Comparison of ENCODE assay signal across 12 cellular contexts in the genomic region with DNA sequence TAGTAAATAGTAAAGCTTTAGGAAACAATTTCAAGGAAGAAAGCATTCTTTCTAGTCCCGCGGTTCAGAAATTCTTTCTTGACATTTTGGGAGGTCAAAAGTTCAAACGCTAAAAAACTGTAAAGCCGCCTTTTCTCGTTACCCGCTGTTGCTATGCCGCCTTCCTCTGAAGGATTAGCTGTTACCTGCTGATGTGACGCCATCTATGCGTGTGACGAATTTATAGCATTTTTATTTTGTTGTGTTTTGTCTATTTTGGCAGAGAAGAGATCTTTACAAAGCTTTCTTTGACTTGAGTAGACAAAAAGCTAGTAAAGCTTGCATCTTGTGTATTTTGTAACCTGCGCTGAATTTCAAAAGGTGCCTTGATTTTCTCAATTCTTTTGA.
DNase-seq lines count a peak whose midpoint lies in the region; ATAC-seq lines count a peak whose summit lies in the region.
"Had no signal": no experiment of that assay in that cellular context is flagged by ENCODE, and none has a peak within 500 bp of the region (broad histone marks: within the 10 kb centered on the region; RNA-seq: fewer than 3 reads in every experiment).

No MANE protein-coding gene starts in this region.

- no peak overlapping the region for H3K27ac ChIP-seq in mucosa of rectum (ENCODE audit: low read depth in 2 of 2, low read length in 2 of 2)
- H3K27ac ChIP-seq: WERI-Rb-1 had no signal

- DNase-seq in stimulated activated CD4-positive, alpha-beta T cell treated with anti-CD3 and anti-CD28 coated beads, Interleukin-15, amount 100 ng/mL, for 24 hours: peak; percentile 4
- no peak for DNase-seq in stimulated activated CD4-positive, alpha-beta T cell treated with anti-CD3 and anti-CD28 coated beads, Interleukin-1b, Interleukin-23, amount 100 ng/mL, for 48 hours
- no peak for DNase-seq in activated naive CD8-positive, alpha-beta T cell treated with anti-CD3 and anti-CD28 coated beads, Interleukin-2, amount 50 U/mL, for 24 hours
- DNase-seq in stimulated activated naive CD4-positive, alpha-beta T cell treated with Interleukin-2 at 50 U/mL for 16 hours (lab: John Stamatoyannopoulos, UW): no peak
- DNase-seq in mesenteric fat pad (ENCODE audit: low spot score) (no peak), NCI-H2029 treated with DMSO at 0.1 percent for 48 hours (lab: John Stamatoyannopoulos, UW) (no peak), AML-193 (lab: John Stamatoyannopoulos, UW) (no peak)
- DNase-seq: cerebellar nuclear complex, DMS153, KG1 had no signal

- H3K9ac ChIP-seq in mucosa of rectum (ENCODE audit: low read depth in 1 of 2, low read length in 2 of 2): no peak overlapping the region

- peaks cover 12% of the 10 kb centered on the region for H3K4me1 Mint-ChIP-seq in activated naive CD8-positive, alpha-beta T cell treated with anti-CD3 and anti-CD28 coated beads, Interleukin-2, amount 50 U/mL, for 24 hours

- H3K9me3 Mint-ChIP-seq in activated naive CD8-positive, alpha-beta T cell treated with anti-CD3 and anti-CD28 coated beads, Interleukin-2, amount 50 U/mL, for 24 hours: peaks cover 6% of the 10 kb centered on the region

- peaks cover 0 to 2% of the 10 kb centered on the region in 2 donors for H3K9me3 ChIP-seq in mucosa of rectum (ENCODE audit: control insufficient read depth in 2 of 2, low read length in 2 of 2)

- ATAC-seq in activated naive CD8-positive, alpha-beta T cell treated with anti-CD3 and anti-CD28 coated beads, Interleukin-2, amount 50 U/mL, for 24 hours: no peak

- peak overlapping the region; percentile 54 for H3K4me3 Mint-ChIP-seq in activated naive CD8-positive, alpha-beta T cell treated with anti-CD3 and anti-CD28 coated beads, Interleukin-2, amount 50 U/mL, for 24 hours

- peak overlapping the region; percentile 5 to 69 for H3K4me3 ChIP-seq in mucosa of rectum (ENCODE audit: low read length in 2 of 2)

- no peak overlapping the region for H3K27ac Mint-ChIP-seq in activated naive CD8-positive, alpha-beta T cell treated with anti-CD3 and anti-CD28 coated beads, Interleukin-2, amount 50 U/mL, for 24 hours

- H3K27me3 ChIP-seq in mucosa of rectum (ENCODE audit: control insufficient read depth in 2 of 2, insufficient read depth in 2 of 2, low read length in 2 of 2): peaks cover 0 to 25% of the 10 kb centered on the region in 2 donors

- H3K36me3 Mint-ChIP-seq in activated naive CD8-positive, alpha-beta T cell treated with anti-CD3 and anti-CD28 coated beads, Interleukin-2, amount 50 U/mL, for 24 hours (ENCODE audit: low read depth): peaks cover 2% of the 10 kb centered on the region

- H3K4me1 ChIP-seq in mucosa of rectum (ENCODE audit: control insufficient read depth in 2 of 2, insufficient read depth in 2 of 2, low read length in 2 of 2): peaks cover 4 to 8% of the 10 kb centered on the region in 2 donors

- no peaks in the 10 kb centered on the region for H3K36me3 ChIP-seq in mucosa of rectum (ENCODE audit: control insufficient read depth in 2 of 2, insufficient read depth in 2 of 2, low read length in 2 of 2)
- H3K36me3 ChIP-seq: WERI-Rb-1 had no signal

- peaks cover 55% of the 10 kb centered on the region for H3K27me3 Mint-ChIP-seq in activated naive CD8-positive, alpha-beta T cell treated with anti-CD3 and anti-CD28 coated beads, Interleukin-2, amount 50 U/mL, for 24 hours
